ENCODE assay signal across 10 cellular contexts in genomic region chr6:136669299-136669699, GRCh38.
DNase-seq lines count a peak whose midpoint lies in the region; ATAC-seq and TF ChIP-seq lines count a peak whose summit lies in the region.
"Had no signal": no experiment of that assay in that cellular context is flagged by ENCODE, and none has a peak within 500 bp of the region (broad histone marks: within the 10 kb centered on the region; RNA-seq: fewer than 3 reads in every experiment).

No MANE protein-coding gene starts in this region.

- intact Hi-C loops in naive thymus-derived CD4-positive, alpha-beta T cell (cut with micrococcal nuclease), result no loop called here

- ATAC-seq in RWPE2 (ENCODE audit: low read depth), result peak; percentile 98
- ATAC-seq in HG02588 (IDR thresholded peaks at IDR 0.05; ENCODE audit: unreplicated experiment), result no peak
- no peak for ATAC-seq in naive thymus-derived CD4-positive, alpha-beta T cell

- H3K4me1 Mint-ChIP-seq in naive thymus-derived CD4-positive, alpha-beta T cell, result peaks cover 0 to 7% (median 0%) of the 10 kb centered on the region in 7 donors

- TF ChIP-seq CTCF in RWPE2 (IDR thresholded peaks at IDR 0.05; ENCODE audit: poor library complexity, severe bottlenecking), result no peak

- H3K4me3 Mint-ChIP-seq in naive thymus-derived CD4-positive, alpha-beta T cell, result no peak overlapping the region

- peaks cover 25% of the 10 kb centered on the region for H3K4me1 ChIP-seq in RWPE2 (ENCODE audit: insufficient read depth, poor library complexity, severe bottlenecking)
- H3K4me1 ChIP-seq in naive thymus-derived CD4-positive, alpha-beta T cell (ENCODE audit: control insufficient read depth in 2 of 2, insufficient read depth in 2 of 2, low read length in 2 of 2), result no peaks in the 10 kb centered on the region

- CTCF ChIA-PET in naive thymus-derived CD4-positive, alpha-beta T cell (lab: Charles Lee), result no interaction called here

- POLR2A ChIA-PET in naive thymus-derived CD4-positive, alpha-beta T cell (lab: Charles Lee), result interaction anchor here (0.6 to 0.7 kb wide), 2 partner anchors 87 to 247 kb away, joined by 3 read pairs; no protein-coding TSS in a partner anchor

- peaks cover 0 to 19% (median 6%) of the 10 kb centered on the region in 11 donors for H3K9me3 Mint-ChIP-seq in naive thymus-derived CD4-positive, alpha-beta T cell

- no peak overlapping the region for H3K4me3 ChIP-seq in RWPE2 (ENCODE audit: severe bottlenecking)
- H3K4me3 ChIP-seq in naive thymus-derived CD4-positive, alpha-beta T cell (ENCODE audit: low read length), result no peak overlapping the region

- no peak overlapping the region for H3K27ac Mint-ChIP-seq in naive thymus-derived CD4-positive, alpha-beta T cell

- H3K36me3 ChIP-seq in RWPE2 (ENCODE audit: low read depth), result no peaks in the 10 kb centered on the region
- peaks cover 0 to 13% (median 4%) of the 10 kb centered on the region in 3 experiments for H3K36me3 ChIP-seq in naive thymus-derived CD4-positive, alpha-beta T cell (ENCODE audit: control insufficient read depth in 2 of 3, insufficient read depth in 3 of 3, low read length in 3 of 3)

- peaks cover 13 to 29% (median 27%) of the 10 kb centered on the region in 5 donors for H3K36me3 Mint-ChIP-seq in naive thymus-derived CD4-positive, alpha-beta T cell

- H3K27me3 Mint-ChIP-seq in naive thymus-derived CD4-positive, alpha-beta T cell, result no peaks in the 10 kb centered on the region

- peak overlapping the region; percentile 29 for H3K27ac ChIP-seq in RWPE2 (ENCODE audit: poor library complexity, severe bottlenecking)
- H3K27ac ChIP-seq in naive thymus-derived CD4-positive, alpha-beta T cell (ENCODE audit: low read depth, low read length), result no peak overlapping the region

- DNase-seq in GM04503 (ENCODE audit: low read depth) (peak; percentile 66), RWPE2 (ENCODE audit: low spot score) (no peak), fibroblast of gingiva (ENCODE audit: low read depth) (peak; percentile 93), renal cortical epithelial cell (ENCODE audit: low read depth) (peak; percentile 98), SHP77 (lab: John Stamatoyannopoulos, UW) (no peak), 8988T (no peak)
- DNase-seq in naive thymus-derived CD4-positive, alpha-beta T cell, result no peak
- DNase-seq: activated CD4-positive, alpha-beta T cell treated with anti-CD3 and anti-CD28 coated beads for 4 hours; GDM1 had no signal

- H3K27me3 ChIP-seq in RWPE2 (ENCODE audit: insufficient read depth, poor library complexity, severe bottlenecking), result no peaks in the 10 kb centered on the region
- no peaks in the 10 kb centered on the region for H3K27me3 ChIP-seq in naive thymus-derived CD4-positive, alpha-beta T cell (ENCODE audit: control insufficient read depth in 2 of 2, insufficient read depth in 2 of 2, low read length in 2 of 2)

- no peaks in the 10 kb centered on the region for H3K9me3 ChIP-seq in RWPE2 (ENCODE audit: severe bottlenecking)
- no peaks in the 10 kb centered on the region for H3K9me3 ChIP-seq in naive thymus-derived CD4-positive, alpha-beta T cell (ENCODE audit: control insufficient read depth in 2 of 3, low read length in 3 of 3)

Comparison
In these comparisons a context has a peak if more than half of its experiments do, and no peak if none do; other contexts are left out.
1. DNase-seq: peak in GM04503 (single experiment), fibroblast of gingiva (single experiment) and renal cortical epithelial cell (single experiment); none in RWPE2 (single experiment), SHP77 (0 of 2), 8988T (single experiment) and naive thymus-derived CD4-positive, alpha-beta T cell (0 of 9).